In genomic region chr3:42440924-42441323, GRCh38 we compare ENCODE assay signal across 38 cellular contexts. TPM values are rescaled to one million over a fixed set of nuclear protein-coding genes. Genes with fewer than 3 reads are reported as not detected.
"Had no signal": no experiment of that assay in that cellular context is flagged by ENCODE, and none has a peak within 500 bp of the region (broad histone marks: within the 10 kb centered on the region; RNA-seq: fewer than 3 reads in every experiment).

No MANE protein-coding gene starts in this region.

- H3K4me2 ChIP-seq: SK-N-SH had no signal

- H3K4me3 ChIP-seq: adrenal gland, body of pancreas, breast epithelium, MG63, Peyer's patch, SJSA1 had no signal

- H3K9me3 Mint-ChIP-seq: activated CD4-positive, alpha-beta memory T cell treated with anti-CD3 and anti-CD28 coated beads for 36 hours; activated naive CD4-positive, alpha-beta T cell treated with anti-CD3 and anti-CD28 coated beads for 36 hours; activated naive CD4-positive, alpha-beta T cell treated with anti-CD3 and anti-CD28 coated beads, Interleukin-2, amount 50 U/mL, for 72 hours; activated T-cell treated with anti-CD3 and anti-CD28 coated beads, Interleukin-2, amount 50 U/mL, for 4 hours; activated T-helper 1 cell treated with anti-CD3 and anti-CD28 coated beads, Interleukin-12 subunit alpha, Interleukin-12 subunit beta, Interleukin-2, Interleukin-4 antibody, amounts not matched to agents 30 ng/mL and 10 ng/mL and 1 ng/mL, durations not matched to agents 14 hours and 24 hours and 36 hours; T-helper 1 cell treated with Interleukin-12 subunit alpha and Interleukin-12 subunit beta and Interleukin-4 antibody, amounts not matched to agents 30 μg/mL and 1 μg/mL, for 36 hours; T-helper 2 cell treated with Interferon-gamma antibody and Interleukin-4, amounts not matched to agents 5 μg/mL and 100 μg/mL, for 36 hours had no signal

- H3K9me2 ChIP-seq: SK-N-SH had no signal

- H3K4me1 ChIP-seq: adrenal gland, body of pancreas, breast epithelium, Peyer's patch, SJSA1 had no signal

- H3K27me3 ChIP-seq: adrenal gland, body of pancreas, breast epithelium, MG63, Peyer's patch, SJSA1 had no signal

- H3K36me3 Mint-ChIP-seq: activated CD4-positive, alpha-beta memory T cell treated with anti-CD3 and anti-CD28 coated beads for 36 hours; activated naive CD4-positive, alpha-beta T cell treated with anti-CD3 and anti-CD28 coated beads, Interleukin-2, amount 50 U/mL, for 72 hours had no signal

- H3K27ac ChIP-seq: adrenal gland, body of pancreas, breast epithelium, Peyer's patch, SJSA1 had no signal

- FAIRE-seq: astrocyte, TTC549 had no signal

- DNase-seq: activated CD4-positive, alpha-beta memory T cell treated with anti-CD3 and anti-CD28 coated beads for 36 hours; activated CD4-positive, alpha-beta T cell treated with anti-CD3 and anti-CD28 coated beads for 36 hours; activated CD4-positive, alpha-beta T cell treated with anti-CD3 and anti-CD28 coated beads, Interleukin-2, amount 50 U/mL, for 1 hour; activated CD8-positive, alpha-beta memory T cell treated with anti-CD3 and anti-CD28 coated beads, Interleukin-2, amount 50 U/mL, for 4 hours; activated gamma-delta T cell treated with Interleukin-2 at 50 U/mL for 16 hours; activated naive CD4-positive, alpha-beta T cell treated with anti-CD3 and anti-CD28 coated beads for 36 hours; activated T-cell treated with anti-CD3 and anti-CD28 coated beads for 4 hours; activated T-cell treated with anti-CD3 and anti-CD28 coated beads, Interleukin-2, amount 50 U/mL, for 4 hours; adrenal gland; body of pancreas; Kasumi-1; KG1; MG63; NCI-H1048; NCI-H1105 treated with DMSO at 0.1 percent for 48 hours; NCI-H1436 treated with DMSO at 0.1 percent for 48 hours; NCI-H1694 treated with DMSO at 0.1 percent for 48 hours; NCI-H2029; NCI-H2171; NCI-H510A; NCI-H526; NCI-H748 treated with DMSO at 0.1 percent for 48 hours; NK-92 treated with Interleukin-12 subunit alpha and Interleukin-12 subunit beta, amount 100 ng/mL, for 24 hours; PC-3; Peyer's patch; RPMI8226; SHP77 treated with DMSO at 0.1 percent for 48 hours; SK-N-SH had no signal

- H3K36me3 ChIP-seq: adrenal gland, breast epithelium, MG63, Peyer's patch, SJSA1 had no signal

- H3K9me3 ChIP-seq: adrenal gland, body of pancreas, breast epithelium, MG63, Peyer's patch, SJSA1, SK-N-SH had no signal

- ATAC-seq: activated CD4-positive, alpha-beta T cell treated with anti-CD3 and anti-CD28 coated beads for 36 hours; activated CD4-positive, CD25-positive, alpha-beta regulatory T cell treated with anti-CD3 and anti-CD28 coated beads, Interleukin-2, amount 50 U/mL, for 24 hours; activated naive CD4-positive, alpha-beta T cell treated with anti-CD3 and anti-CD28 coated beads, Interleukin-2, amount 50 U/mL, for 72 hours; activated T-cell treated with anti-CD3 and anti-CD28 coated beads, Interleukin-2, amount 50 U/mL, for 4 hours; body of pancreas; PC-3 had no signal

- H3K9ac ChIP-seq: SK-N-SH had no signal

- H3K4me1 Mint-ChIP-seq: activated CD4-positive, alpha-beta T cell treated with anti-CD3 and anti-CD28 coated beads for 36 hours had no signal

- H3K27ac Mint-ChIP-seq: activated CD4-positive, alpha-beta memory T cell treated with anti-CD3 and anti-CD28 coated beads for 36 hours; activated CD4-positive, alpha-beta T cell treated with anti-CD3 and anti-CD28 coated beads for 36 hours; activated naive CD4-positive, alpha-beta T cell treated with anti-CD3 and anti-CD28 coated beads for 36 hours; activated naive CD4-positive, alpha-beta T cell treated with anti-CD3 and anti-CD28 coated beads, Interleukin-2, amount 50 U/mL, for 72 hours; activated T-helper 1 cell treated with anti-CD3 and anti-CD28 coated beads, Interleukin-12 subunit alpha, Interleukin-12 subunit beta, Interleukin-2, Interleukin-4 antibody, amounts not matched to agents 30 ng/mL and 10 ng/mL and 1 ng/mL, durations not matched to agents 14 hours and 24 hours and 36 hours; T-helper 1 cell treated with Interleukin-12 subunit alpha and Interleukin-12 subunit beta and Interleukin-4 antibody, amounts not matched to agents 30 μg/mL and 1 μg/mL, for 36 hours; T-helper 2 cell treated with Interferon-gamma antibody and Interleukin-4, amounts not matched to agents 5 μg/mL and 100 μg/mL, for 36 hours had no signal

- H3K4me3 Mint-ChIP-seq: activated CD4-positive, alpha-beta memory T cell treated with anti-CD3 and anti-CD28 coated beads for 36 hours; activated CD4-positive, alpha-beta T cell treated with anti-CD3 and anti-CD28 coated beads for 36 hours; activated naive CD4-positive, alpha-beta T cell treated with anti-CD3 and anti-CD28 coated beads for 36 hours; activated T-cell treated with anti-CD3 and anti-CD28 coated beads, Interleukin-2, amount 50 U/mL, for 4 hours; activated T-helper 1 cell treated with anti-CD3 and anti-CD28 coated beads, Interleukin-12 subunit alpha, Interleukin-12 subunit beta, Interleukin-2, Interleukin-4 antibody, amounts not matched to agents 30 ng/mL and 10 ng/mL and 1 ng/mL, durations not matched to agents 14 hours and 24 hours and 36 hours; T-helper 1 cell treated with Interleukin-12 subunit alpha and Interleukin-12 subunit beta and Interleukin-4 antibody, amounts not matched to agents 30 μg/mL and 1 μg/mL, for 36 hours; T-helper 2 cell treated with Interferon-gamma antibody and Interleukin-4, amounts not matched to agents 5 μg/mL and 100 μg/mL, for 36 hours had no signal

RNA-seq across cellular contexts. Expression of gene LYZL4, which starts 30.5 kb away (rescaled TPM):
- total RNA-seq: activated CD4-positive, alpha-beta memory T cell treated with anti-CD3 and anti-CD28 coated beads for 36 hours; activated CD4-positive, alpha-beta T cell treated with anti-CD3 and anti-CD28 coated beads for 36 hours; activated naive CD4-positive, alpha-beta T cell treated with anti-CD3 and anti-CD28 coated beads for 36 hours; activated naive CD4-positive, alpha-beta T cell treated with anti-CD3 and anti-CD28 coated beads, Interleukin-2, amount 50 U/mL, for 72 hours; activated T-cell treated with anti-CD3 and anti-CD28 coated beads, Interleukin-2, amount 50 U/mL, for 4 hours; activated T-helper 1 cell treated with anti-CD3 and anti-CD28 coated beads, Interleukin-12 subunit alpha, Interleukin-12 subunit beta, Interleukin-2, Interleukin-4 antibody, amounts not matched to agents 30 ng/mL and 10 ng/mL and 1 ng/mL, durations not matched to agents 14 hours and 24 hours and 36 hours; adrenal gland; astrocyte; body of pancreas; breast epithelium; cardiac septum; PC-3; Peyer's patch; SJSA1 had no signal
- polyA plus RNA-seq: adrenal gland, SK-N-SH had no signal
